Comparison of ENCODE assay signal across 8 cellular contexts in the genomic region with DNA sequence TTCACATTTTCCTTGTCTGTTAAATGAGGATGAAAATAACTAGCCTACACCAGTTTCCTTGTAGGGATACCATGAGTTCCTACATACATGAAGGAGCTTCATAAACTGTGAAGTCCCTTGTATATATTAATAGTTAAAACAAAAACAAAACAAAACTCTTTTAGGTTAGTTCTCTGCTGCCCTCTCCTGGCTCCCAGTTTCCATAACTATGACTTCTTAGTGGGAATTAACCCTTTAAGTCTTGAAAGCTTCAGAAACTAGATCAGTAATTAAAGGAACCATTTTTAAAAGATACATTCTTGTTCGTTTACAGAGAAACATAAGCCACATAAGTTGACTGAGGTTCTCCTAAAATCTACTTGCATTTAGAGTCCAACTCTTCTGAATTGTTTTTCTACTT.
A peak's percentile ranks its signal among the peaks of the same experiment; 100 is the strongest.
DNase-seq lines count a peak whose midpoint lies in the region; ATAC-seq and TF ChIP-seq lines count a peak whose summit lies in the region.

No MANE protein-coding gene starts in this region.

- H2AFZ ChIP-seq in OCI-LY7 (ENCODE audit: low read length): no peak overlapping the region
- no peak overlapping the region for H2AFZ ChIP-seq in fibroblast of lung (ENCODE audit: low read length)
- no peak overlapping the region for H2AFZ ChIP-seq in smooth muscle cell (ENCODE audit: low read depth)

- H3K4me1 ChIP-seq in OCI-LY7 (ENCODE audit: insufficient read depth, low read length, poor library complexity, severe bottlenecking): no peaks in the 10 kb centered on the region
- H3K4me1 ChIP-seq in fibroblast of lung (ENCODE audit: control insufficient read depth, extremely low read depth, insufficient read depth, low read length): no peaks in the 10 kb centered on the region
- no peaks in the 10 kb centered on the region for H3K4me1 ChIP-seq in smooth muscle cell (ENCODE audit: low read depth)

- H3K4me2 ChIP-seq in OCI-LY7 (ENCODE audit: low read length): no peak overlapping the region
- H3K4me2 ChIP-seq in fibroblast of lung (ENCODE audit: extremely low read depth, insufficient read depth, low read length): no peak overlapping the region
- H3K4me2 ChIP-seq in smooth muscle cell: no peak overlapping the region

- H3K36me3 ChIP-seq in H7 (replicated peaks; ENCODE audit: control insufficient read depth, insufficient read depth, low read length): no peaks in the 10 kb centered on the region
- no peaks in the 10 kb centered on the region for H3K36me3 ChIP-seq in OCI-LY7 (ENCODE audit: insufficient read depth, low read length)
- no peaks in the 10 kb centered on the region for H3K36me3 ChIP-seq in fibroblast of lung (ENCODE audit: control insufficient read depth, insufficient read depth, low read length)
- no peaks in the 10 kb centered on the region for H3K36me3 ChIP-seq in smooth muscle cell (ENCODE audit: low read depth)

- no peak overlapping the region for H3K4me3 ChIP-seq in H7 (ENCODE audit: insufficient read depth, low read depth, low read length)
- H3K4me3 ChIP-seq in OCI-LY7 (ENCODE audit: low read depth, low read length, poor library complexity, severe bottlenecking): no peak overlapping the region
- no peak overlapping the region for H3K4me3 ChIP-seq in fibroblast of lung (replicated peaks in 1 of 4; ENCODE audit: control extremely low read depth in 1 of 4, insufficient read depth in 1 of 4, low read depth in 3 of 4, low read length in 4 of 4)
- H3K4me3 ChIP-seq in smooth muscle cell: no peak overlapping the region

- CTCF ChIA-PET in OCI-LY7 (lab: Charles Lee; ENCODE audit: unreplicated experiment): no interaction called here

- H3F3A ChIP-seq in smooth muscle cell (ENCODE audit: low read depth): peaks cover 6% of the 10 kb centered on the region

- no peaks in the 10 kb centered on the region for H3K27me3 ChIP-seq in H7 (ENCODE audit: control insufficient read depth, insufficient read depth, low read length)
- no peaks in the 10 kb centered on the region for H3K27me3 ChIP-seq in fibroblast of lung (ENCODE audit: control insufficient read depth, insufficient read depth, low read length)
- no peaks in the 10 kb centered on the region for H3K27me3 ChIP-seq in smooth muscle cell (ENCODE audit: low read depth)

- TF ChIP-seq CTCF in C4-2B (conservative IDR thresholded peaks at IDR 0.05): peak; percentile 77
- TF ChIP-seq CTCF in OCI-LY7 (conservative IDR thresholded peaks at IDR 0.05; ENCODE audit: low read length): peak; percentile 72
- TF ChIP-seq CTCF in fibroblast of lung (conservative IDR thresholded peaks at IDR 0.05 in 1 of 2, IDR thresholded peaks at IDR 0.05 in 1 of 2; ENCODE audit: low read depth in 1 of 2, low read length in 2 of 2): peak; percentile 34 to 44
- TF ChIP-seq CTCF in smooth muscle cell (IDR thresholded peaks at IDR 0.05; ENCODE audit: borderline replicate concordance, insufficient read depth, poor library complexity, severe bottlenecking): peak; percentile 71

- no peak for ATAC-seq in GM21786 (IDR thresholded peaks at IDR 0.05; ENCODE audit: unreplicated experiment)

- peak; percentile 7 for DNase-seq in H7
- DNase-seq in OCI-LY7 (ENCODE audit: low spot score): peak; percentile 18
- DNase-seq in fibroblast of lung (ENCODE audit: low read depth in 2 of 2): peak; percentile 16 to 60
- DNase-seq in smooth muscle cell (lab: John Stamatoyannopoulos, UW; ENCODE audit: unreplicated experiment): no peak
- no peak for DNase-seq in occipital lobe (lab: John Stamatoyannopoulos, UW)
- no peak for DNase-seq in NOMO-1 treated with dmso at 0.1 percent for 144 hours (lab: John Stamatoyannopoulos, UW; ENCODE audit: unreplicated experiment)

- no peaks in the 10 kb centered on the region for H4K20me1 ChIP-seq in OCI-LY7 (ENCODE audit: insufficient read depth, low read length)
- H4K20me1 ChIP-seq in fibroblast of lung (ENCODE audit: control insufficient read depth, extremely low read depth, insufficient read depth, low read length): no peaks in the 10 kb centered on the region
- no peaks in the 10 kb centered on the region for H4K20me1 ChIP-seq in smooth muscle cell (ENCODE audit: low read depth)

- no TSS peak for BruUV-seq in OCI-LY7 (replicated peaks; lab: Mats Ljungman, UMichigan)

- H3K9ac ChIP-seq in fibroblast of lung (ENCODE audit: insufficient read depth, low read length) (no peak overlapping the region), smooth muscle cell (ENCODE audit: low read depth) (no peak overlapping the region)

- POLR2A ChIA-PET in OCI-LY7 (lab: Charles Lee): interaction anchor here (0.7 to 0.8 kb wide), 2 partner anchors 8 to 13 kb away, joined by 3 read pairs; no protein-coding TSS in a partner anchor

- H3K27ac ChIP-seq in C4-2B (no peak overlapping the region), OCI-LY7 (ENCODE audit: low read depth, low read length, poor library complexity, severe bottlenecking) (no peak overlapping the region), fibroblast of lung (ENCODE audit: insufficient read depth, low read length) (no peak overlapping the region), smooth muscle cell (ENCODE audit: low read depth) (no peak overlapping the region)

- 33% methylated on average over 1 of the region's 1 CpG for WGBS in smooth muscle cell (ENCODE audit: low lambda C conversion rate)

- no peaks in the 10 kb centered on the region for H3K79me2 ChIP-seq in OCI-LY7 (ENCODE audit: insufficient read depth, low read depth, low read length)
- H3K79me2 ChIP-seq in fibroblast of lung (ENCODE audit: control insufficient read depth, insufficient read depth, low read length): no peaks in the 10 kb centered on the region
- no peaks in the 10 kb centered on the region for H3K79me2 ChIP-seq in smooth muscle cell (ENCODE audit: low read depth)

- H3K9me2 ChIP-seq in OCI-LY7 (ENCODE audit: insufficient read depth, low read length): no peaks in the 10 kb centered on the region

- H3K9me3 ChIP-seq in OCI-LY7 (ENCODE audit: low read length) (no peaks in the 10 kb centered on the region), fibroblast of lung (ENCODE audit: control insufficient read depth, insufficient read depth, low read depth, low read length) (no peaks in the 10 kb centered on the region), smooth muscle cell (replicated peaks; ENCODE audit: low read depth) (no peaks in the 10 kb centered on the region)

- intact Hi-C loops in OCI-LY7 (cut with micrococcal nuclease; ENCODE audit: unreplicated experiment): no loop called here

Comparison
In these comparisons a context has a peak if more than half of its experiments do, and no peak if none do; other contexts are left out.
1. DNase-seq: peak in H7 (single experiment), OCI-LY7 (single experiment) and fibroblast of lung (2 of 2); none in smooth muscle cell (single experiment), occipital lobe (single experiment) and NOMO-1 treated with dmso at 0.1 percent for 144 hours (single experiment).
2. Peak in every context shown above with its lines, with median percentiles within 50 percentile points of each other: CTCF ChIP-seq.